ENCODE assay signal across 14 cellular contexts in genomic region chr19:54681596-54681995, GRCh38. TPM values are rescaled to one million over a fixed set of nuclear protein-coding genes. Genes with fewer than 3 reads are reported as not detected.
"Had no signal": no experiment of that assay in that cellular context is flagged by ENCODE, and none has a peak within 500 bp of the region (broad histone marks: within the 10 kb centered on the region; RNA-seq: fewer than 3 reads in every experiment).

No MANE protein-coding gene starts in this region.

RNA-seq across cellular contexts. Expression of gene KIR3DL3, which starts 42.6 kb away (rescaled TPM):
- total RNA-seq: stomach, subcutaneous adipose tissue, suprapubic skin, temporal lobe, testis, thoracic aorta, thyroid gland, tibial nerve, upper lobe of left lung, upper lobe of right lung, ureter, urinary bladder, uterus, vagina had no signal

RNA-seq across cellular contexts. Expression of gene LILRB1, which starts 51.3 kb away (rescaled TPM):
- total RNA-seq: suprapubic skin had no signal

RNA-seq across cellular contexts. Expression of gene KIR2DL3, which starts 56.7 kb away (rescaled TPM):
- total RNA-seq: stomach, subcutaneous adipose tissue, suprapubic skin, temporal lobe, testis, thoracic aorta, thyroid gland, tibial nerve, upper lobe of right lung, ureter, urinary bladder, uterus, vagina had no signal
